8 cellular contexts compared by ENCODE assay signal in the genomic region with DNA sequence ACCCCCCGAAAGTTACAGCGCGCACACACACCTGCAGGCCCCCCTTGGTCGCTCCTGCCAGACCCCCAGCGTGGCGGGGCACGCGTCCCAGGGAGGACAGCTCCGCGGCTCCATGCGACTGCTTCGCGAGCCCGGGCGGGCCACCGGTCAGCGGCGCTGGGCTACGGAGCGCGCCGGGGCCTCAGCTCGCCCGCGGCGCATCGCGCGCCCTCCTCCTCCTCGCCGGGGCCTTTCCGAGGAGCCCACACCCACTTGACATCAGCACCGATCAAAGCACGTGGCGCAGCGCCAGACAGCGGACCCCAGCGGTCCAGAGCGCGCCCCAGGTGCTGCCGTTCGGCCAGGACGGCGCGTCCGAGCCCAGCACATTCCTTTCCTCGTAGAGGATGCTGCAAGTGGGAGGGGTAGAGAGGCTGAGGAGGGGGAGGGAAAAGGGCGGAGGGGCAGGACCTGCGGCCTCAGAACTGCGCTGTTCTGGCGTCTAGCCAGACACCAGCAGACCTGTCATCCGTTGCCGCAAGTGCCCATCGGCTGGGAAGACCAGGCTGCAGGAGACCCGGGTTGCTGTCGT.
DNase-seq lines count a peak whose midpoint lies in the region; ATAC-seq and TF ChIP-seq lines count a peak whose summit lies in the region.

No MANE protein-coding gene starts in this region.

- H4K20me1 ChIP-seq in OCI-LY7 (ENCODE audit: insufficient read depth, low read length): no peaks in the 10 kb centered on the region

- intact Hi-C loops in breast epithelium (cut with DNase I; ENCODE audit: low total_unique reads) (no loop called here), OCI-LY7 (cut with micrococcal nuclease; ENCODE audit: unreplicated experiment) (no loop called here)

- DNase-seq in AG08396 (ENCODE audit: low spot score): peak; percentile 66
- DNase-seq in NCI-H510A treated with DMSO at 0.1 percent for 48 hours (lab: John Stamatoyannopoulos, UW): peak; percentile 28
- DNase-seq in breast epithelium (ENCODE audit: low spot score in 2 of 2): peak; percentile 57 to 58
- peak; percentile 54 for DNase-seq in kidney glomerular epithelial cell (lab: John Stamatoyannopoulos, UW)
- DNase-seq in OCI-LY7 (ENCODE audit: low spot score): no peak

- H3K4me2 ChIP-seq in OCI-LY7 (ENCODE audit: low read length): no peak overlapping the region

- POLR2A ChIA-PET in OCI-LY7 (lab: Charles Lee): no interaction called here

- peak overlapping the region; percentile 49 for H3K27ac Mint-ChIP-seq in stimulated activated naive CD8-positive, alpha-beta T cell treated with anti-CD3 and anti-CD28 coated beads, Interleukin-15, Interleukin-2, amounts not matched to agents 100 ng/mL and 50 ng/mL, for 24 hours

- H2AFZ ChIP-seq in OCI-LY7 (ENCODE audit: low read length): no peak overlapping the region

- H3K4me1 ChIP-seq in breast epithelium (peaks cover 0 to 14% of the 10 kb centered on the region in 2 donors), OCI-LY7 (ENCODE audit: insufficient read depth, low read length, poor library complexity, severe bottlenecking) (no peaks in the 10 kb centered on the region)

- H3K36me3 ChIP-seq in breast epithelium: no peaks in the 10 kb centered on the region
- no peaks in the 10 kb centered on the region for H3K36me3 ChIP-seq in OCI-LY7 (ENCODE audit: insufficient read depth, low read length)

- peaks cover 52% of the 10 kb centered on the region for H3K27me3 Mint-ChIP-seq in stimulated activated naive CD8-positive, alpha-beta T cell treated with anti-CD3 and anti-CD28 coated beads, Interleukin-15, Interleukin-2, amounts not matched to agents 100 ng/mL and 50 ng/mL, for 24 hours

- peaks cover 26% of the 10 kb centered on the region for H3K4me1 Mint-ChIP-seq in stimulated activated naive CD8-positive, alpha-beta T cell treated with anti-CD3 and anti-CD28 coated beads, Interleukin-15, Interleukin-2, amounts not matched to agents 100 ng/mL and 50 ng/mL, for 24 hours (ENCODE audit: low read depth)

- TF ChIP-seq CTCF in breast epithelium (IDR thresholded peaks at IDR 0.05) (no peak), OCI-LY7 (conservative IDR thresholded peaks at IDR 0.05; ENCODE audit: low read length) (no peak)

- ATAC-seq in GM18907 (IDR thresholded peaks at IDR 0.05; ENCODE audit: unreplicated experiment) (peak; percentile 27), GM19328 (IDR thresholded peaks at IDR 0.05; ENCODE audit: unreplicated experiment) (no peak)

- no TSS peak for BruUV-seq in OCI-LY7 (replicated peaks; lab: Mats Ljungman, UMichigan)

- H3K9me3 Mint-ChIP-seq in stimulated activated naive CD8-positive, alpha-beta T cell treated with anti-CD3 and anti-CD28 coated beads, Interleukin-15, Interleukin-2, amounts not matched to agents 100 ng/mL and 50 ng/mL, for 24 hours: no peaks in the 10 kb centered on the region

- peak overlapping the region; percentile 38 to 69 (median 57) for H3K4me3 ChIP-seq in breast epithelium
- H3K4me3 ChIP-seq in OCI-LY7 (ENCODE audit: low read depth, low read length, poor library complexity, severe bottlenecking): no peak overlapping the region

- no peaks in the 10 kb centered on the region for H3K27me3 ChIP-seq in breast epithelium

- no peak for TF ChIP-seq POLR2A in breast epithelium (IDR thresholded peaks at IDR 0.05)

- H3K27ac ChIP-seq in breast epithelium: peak overlapping the region; percentile 76 to 86
- H3K27ac ChIP-seq in OCI-LY7 (ENCODE audit: low read depth, low read length, poor library complexity, severe bottlenecking): no peak overlapping the region

- no peaks in the 10 kb centered on the region for H3K9me3 ChIP-seq in breast epithelium
- no peaks in the 10 kb centered on the region for H3K9me3 ChIP-seq in OCI-LY7 (ENCODE audit: low read length)

- CTCF ChIA-PET in OCI-LY7 (lab: Charles Lee; ENCODE audit: unreplicated experiment): no interaction called here

- H3K4me3 Mint-ChIP-seq in stimulated activated naive CD8-positive, alpha-beta T cell treated with anti-CD3 and anti-CD28 coated beads, Interleukin-15, Interleukin-2, amounts not matched to agents 100 ng/mL and 50 ng/mL, for 24 hours: peak overlapping the region; percentile 85

- no peaks in the 10 kb centered on the region for H3K36me3 Mint-ChIP-seq in stimulated activated naive CD8-positive, alpha-beta T cell treated with anti-CD3 and anti-CD28 coated beads, Interleukin-15, Interleukin-2, amounts not matched to agents 100 ng/mL and 50 ng/mL, for 24 hours (ENCODE audit: low read depth)

- no peaks in the 10 kb centered on the region for H3K79me2 ChIP-seq in OCI-LY7 (ENCODE audit: insufficient read depth, low read depth, low read length)

- H3K9me2 ChIP-seq in OCI-LY7 (ENCODE audit: insufficient read depth, low read length): no peaks in the 10 kb centered on the region
